In genomic region chr4:102827674-102828496, GRCh38 we compare ENCODE assay signal across 1 cellular context.
TF ChIP-seq lines count a peak whose summit lies in the region.

No MANE protein-coding gene starts in this region.

TF ChIP-seq in K562, 482 proteins besides CTCF, POLR2A, EP300 and RAD21 (continued from another document and continues in another):
- TF ChIP-seq, protein P1, sequence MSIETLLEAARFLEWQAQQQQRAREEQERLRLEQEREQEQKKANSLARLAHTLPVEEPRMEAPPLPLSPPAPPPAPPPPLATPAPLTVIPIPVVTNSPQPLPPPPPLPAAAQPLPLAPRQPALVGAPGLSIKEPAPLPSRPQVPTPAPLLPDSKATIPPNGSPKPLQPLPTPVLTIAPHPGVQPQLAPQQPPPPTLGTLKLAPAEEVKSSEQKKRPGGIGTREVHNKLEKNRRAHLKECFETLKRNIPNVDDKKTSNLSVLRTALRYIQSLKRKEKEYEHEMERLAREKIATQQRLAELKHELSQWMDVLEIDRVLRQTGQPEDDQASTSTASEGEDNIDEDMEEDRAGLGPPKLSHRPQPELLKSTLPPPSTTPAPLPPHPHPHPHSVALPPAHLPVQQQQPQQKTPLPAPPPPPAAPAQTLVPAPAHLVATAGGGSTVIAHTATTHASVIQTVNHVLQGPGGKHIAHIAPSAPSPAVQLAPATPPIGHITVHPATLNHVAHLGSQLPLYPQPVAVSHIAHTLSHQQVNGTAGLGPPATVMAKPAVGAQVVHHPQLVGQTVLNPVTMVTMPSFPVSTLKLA (conservative IDR thresholded peaks at IDR 0.05): peak; percentile 89 to 95
- no peak for TF ChIP-seq ZBED1 (IDR thresholded peaks at IDR 0.05)
- TF ChIP-seq KLF13 (tag; IDR thresholded peaks at IDR 0.05; ENCODE audit: borderline replicate concordance, low read depth): no peak
- peak; percentile 39 for TF ChIP-seq HNRNPLL (IDR thresholded peaks at IDR 0.05; ENCODE audit: low read depth, low read length, poor library complexity, severe bottlenecking)
- no peak for TF ChIP-seq ZNF133 (CRISPR knock-in tag; IDR thresholded peaks at IDR 0.05)
- TF ChIP-seq ILK (tag; IDR thresholded peaks at IDR 0.05; ENCODE audit: borderline replicate concordance, low read depth): no peak
- no peak; the same call in 1 of the 2 replicates for TF ChIP-seq MITF (IDR thresholded peaks at IDR 0.05)
- TF ChIP-seq, protein P2, sequence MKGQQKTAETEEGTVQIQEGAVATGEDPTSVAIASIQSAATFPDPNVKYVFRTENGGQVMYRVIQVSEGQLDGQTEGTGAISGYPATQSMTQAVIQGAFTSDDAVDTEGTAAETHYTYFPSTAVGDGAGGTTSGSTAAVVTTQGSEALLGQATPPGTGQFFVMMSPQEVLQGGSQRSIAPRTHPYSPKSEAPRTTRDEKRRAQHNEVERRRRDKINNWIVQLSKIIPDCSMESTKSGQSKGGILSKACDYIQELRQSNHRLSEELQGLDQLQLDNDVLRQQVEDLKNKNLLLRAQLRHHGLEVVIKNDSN (CRISPR knock-in tag; IDR thresholded peaks at IDR 0.05): peak; percentile 68
- no peak; the same call in 1 of the 2 replicates for TF ChIP-seq GTF2F1 (IDR thresholded peaks at IDR 0.05; ENCODE audit: low read depth, low read length)
- no peak for TF ChIP-seq HMG20A (CRISPR knock-in tag; conservative IDR thresholded peaks at IDR 0.05)
- peak; percentile 56 for TF ChIP-seq SMAD1 (IDR thresholded peaks at IDR 0.05; ENCODE audit: low read depth, low read length, partially characterized antibody)
- no peak for TF ChIP-seq ZNF140 (CRISPR knock-in tag; IDR thresholded peaks at IDR 0.05)
- TF ChIP-seq, protein P3, sequence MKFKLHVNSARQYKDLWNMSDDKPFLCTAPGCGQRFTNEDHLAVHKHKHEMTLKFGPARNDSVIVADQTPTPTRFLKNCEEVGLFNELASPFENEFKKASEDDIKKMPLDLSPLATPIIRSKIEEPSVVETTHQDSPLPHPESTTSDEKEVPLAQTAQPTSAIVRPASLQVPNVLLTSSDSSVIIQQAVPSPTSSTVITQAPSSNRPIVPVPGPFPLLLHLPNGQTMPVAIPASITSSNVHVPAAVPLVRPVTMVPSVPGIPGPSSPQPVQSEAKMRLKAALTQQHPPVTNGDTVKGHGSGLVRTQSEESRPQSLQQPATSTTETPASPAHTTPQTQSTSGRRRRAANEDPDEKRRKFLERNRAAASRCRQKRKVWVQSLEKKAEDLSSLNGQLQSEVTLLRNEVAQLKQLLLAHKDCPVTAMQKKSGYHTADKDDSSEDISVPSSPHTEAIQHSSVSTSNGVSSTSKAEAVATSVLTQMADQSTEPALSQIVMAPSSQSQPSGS (CRISPR knock-in tag; IDR thresholded peaks at IDR 0.05): no peak
- TF ChIP-seq ZNF277 (CRISPR knock-in tag; IDR thresholded peaks at IDR 0.05; ENCODE audit: borderline replicate concordance): no peak
- TF ChIP-seq, protein P4, sequence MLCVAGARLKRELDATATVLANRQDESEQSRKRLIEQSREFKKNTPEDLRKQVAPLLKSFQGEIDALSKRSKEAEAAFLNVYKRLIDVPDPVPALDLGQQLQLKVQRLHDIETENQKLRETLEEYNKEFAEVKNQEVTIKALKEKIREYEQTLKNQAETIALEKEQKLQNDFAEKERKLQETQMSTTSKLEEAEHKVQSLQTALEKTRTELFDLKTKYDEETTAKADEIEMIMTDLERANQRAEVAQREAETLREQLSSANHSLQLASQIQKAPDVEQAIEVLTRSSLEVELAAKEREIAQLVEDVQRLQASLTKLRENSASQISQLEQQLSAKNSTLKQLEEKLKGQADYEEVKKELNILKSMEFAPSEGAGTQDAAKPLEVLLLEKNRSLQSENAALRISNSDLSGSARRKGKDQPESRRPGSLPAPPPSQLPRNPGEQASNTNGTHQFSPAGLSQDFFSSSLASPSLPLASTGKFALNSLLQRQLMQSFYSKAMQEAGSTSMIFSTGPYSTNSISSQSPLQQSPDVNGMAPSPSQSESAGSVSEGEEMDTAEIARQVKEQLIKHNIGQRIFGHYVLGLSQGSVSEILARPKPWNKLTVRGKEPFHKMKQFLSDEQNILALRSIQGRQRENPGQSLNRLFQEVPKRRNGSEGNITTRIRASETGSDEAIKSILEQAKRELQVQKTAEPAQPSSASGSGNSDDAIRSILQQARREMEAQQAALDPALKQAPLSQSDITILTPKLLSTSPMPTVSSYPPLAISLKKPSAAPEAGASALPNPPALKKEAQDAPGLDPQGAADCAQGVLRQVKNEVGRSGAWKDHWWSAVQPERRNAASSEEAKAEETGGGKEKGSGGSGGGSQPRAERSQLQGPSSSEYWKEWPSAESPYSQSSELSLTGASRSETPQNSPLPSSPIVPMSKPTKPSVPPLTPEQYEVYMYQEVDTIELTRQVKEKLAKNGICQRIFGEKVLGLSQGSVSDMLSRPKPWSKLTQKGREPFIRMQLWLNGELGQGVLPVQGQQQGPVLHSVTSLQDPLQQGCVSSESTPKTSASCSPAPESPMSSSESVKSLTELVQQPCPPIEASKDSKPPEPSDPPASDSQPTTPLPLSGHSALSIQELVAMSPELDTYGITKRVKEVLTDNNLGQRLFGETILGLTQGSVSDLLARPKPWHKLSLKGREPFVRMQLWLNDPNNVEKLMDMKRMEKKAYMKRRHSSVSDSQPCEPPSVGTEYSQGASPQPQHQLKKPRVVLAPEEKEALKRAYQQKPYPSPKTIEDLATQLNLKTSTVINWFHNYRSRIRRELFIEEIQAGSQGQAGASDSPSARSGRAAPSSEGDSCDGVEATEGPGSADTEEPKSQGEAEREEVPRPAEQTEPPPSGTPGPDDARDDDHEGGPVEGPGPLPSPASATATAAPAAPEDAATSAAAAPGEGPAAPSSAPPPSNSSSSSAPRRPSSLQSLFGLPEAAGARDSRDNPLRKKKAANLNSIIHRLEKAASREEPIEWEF (CRISPR knock-in tag; IDR thresholded peaks at IDR 0.05): no peak
- no peak for TF ChIP-seq ZKSCAN3 (CRISPR knock-in tag; IDR thresholded peaks at IDR 0.05)
- no peak for TF ChIP-seq BRCA1 (IDR thresholded peaks at IDR 0.05)
- TF ChIP-seq BRCA1 (CRISPR knock-in tag; IDR thresholded peaks at IDR 0.05): no peak
- TF ChIP-seq BRF1 (IDR thresholded peaks at IDR 0.05; ENCODE audit: borderline replicate concordance, extremely low read depth, insufficient read length): no peak
- TF ChIP-seq TAL1 (IDR thresholded peaks at IDR 0.05): no peak
- peak; percentile 94 for TF ChIP-seq ARHGAP35 (IDR thresholded peaks at IDR 0.05; ENCODE audit: partially characterized antibody)
- no peak for TF ChIP-seq PURB (CRISPR knock-in tag; IDR thresholded peaks at IDR 0.05; ENCODE audit: low read depth)
- 0 out of 2 replicates have a peak, but pooled peaks have one; percentile 15 for TF ChIP-seq XRCC5 (IDR thresholded peaks at IDR 0.05; ENCODE audit: low read depth, low read length)
- TF ChIP-seq HDAC8 (tag; IDR thresholded peaks at IDR 0.05): no peak
- no peak for TF ChIP-seq RBM15 (IDR thresholded peaks at IDR 0.05; ENCODE audit: insufficient read depth, low read length)
- no peak for TF ChIP-seq DMBX1 (CRISPR knock-in tag; IDR thresholded peaks at IDR 0.05; ENCODE audit: borderline replicate concordance)
- TF ChIP-seq, protein P5, sequence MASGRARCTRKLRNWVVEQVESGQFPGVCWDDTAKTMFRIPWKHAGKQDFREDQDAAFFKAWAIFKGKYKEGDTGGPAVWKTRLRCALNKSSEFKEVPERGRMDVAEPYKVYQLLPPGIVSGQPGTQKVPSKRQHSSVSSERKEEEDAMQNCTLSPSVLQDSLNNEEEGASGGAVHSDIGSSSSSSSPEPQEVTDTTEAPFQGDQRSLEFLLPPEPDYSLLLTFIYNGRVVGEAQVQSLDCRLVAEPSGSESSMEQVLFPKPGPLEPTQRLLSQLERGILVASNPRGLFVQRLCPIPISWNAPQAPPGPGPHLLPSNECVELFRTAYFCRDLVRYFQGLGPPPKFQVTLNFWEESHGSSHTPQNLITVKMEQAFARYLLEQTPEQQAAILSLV (tag; IDR thresholded peaks at IDR 0.05): no peak
- TF ChIP-seq, protein P6, sequence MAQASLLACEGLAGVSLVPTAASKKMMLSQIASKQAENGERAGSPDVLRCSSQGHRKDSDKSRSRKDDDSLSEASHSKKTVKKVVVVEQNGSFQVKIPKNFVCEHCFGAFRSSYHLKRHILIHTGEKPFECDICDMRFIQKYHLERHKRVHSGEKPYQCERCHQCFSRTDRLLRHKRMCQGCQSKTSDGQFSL (CRISPR knock-in tag; IDR thresholded peaks at IDR 0.05): peak; percentile 58; the same call in 1 of the 2 replicates
- TF ChIP-seq, protein P6 (tag; IDR thresholded peaks at IDR 0.05): peak in 1 of 2 experiments; percentile 61; a peak in 1 of 4 replicates
- TF ChIP-seq CBX5 (IDR thresholded peaks at IDR 0.05; ENCODE audit: borderline replicate concordance, low read depth): no peak
- TF ChIP-seq ZFP30 (CRISPR knock-in tag; IDR thresholded peaks at IDR 0.05; ENCODE audit: borderline replicate concordance): no peak
- TF ChIP-seq ZMIZ1 (IDR thresholded peaks at IDR 0.05; ENCODE audit: low read depth in 2 of 2, low read length in 2 of 2): no peak
- TF ChIP-seq KDM4B (IDR thresholded peaks at IDR 0.05; ENCODE audit: borderline replicate concordance in 2 of 2, low read depth in 1 of 2): no peak; a peak in 1 of 4 replicates
- no peak for TF ChIP-seq ELF2 (CRISPR knock-in tag; IDR thresholded peaks at IDR 0.05)
- no peak for TF ChIP-seq ZNF197 (CRISPR knock-in tag; IDR thresholded peaks at IDR 0.05; ENCODE audit: low read depth)
- peak; percentile 52; the same call in 1 of the 2 replicates for TF ChIP-seq ZBTB9 (CRISPR knock-in tag; IDR thresholded peaks at IDR 0.05)
- TF ChIP-seq BRD9 (IDR thresholded peaks at IDR 0.05; ENCODE audit: low read depth, partially characterized antibody): peak; percentile 79
- no peak for TF ChIP-seq ZNF717 (CRISPR knock-in tag; IDR thresholded peaks at IDR 0.05)
- TF ChIP-seq RB1 (IDR thresholded peaks at IDR 0.05; ENCODE audit: low read depth): peak; percentile 62
- peak in 1 of 2 experiments; percentile 29; a peak in 1 of 4 replicates for TF ChIP-seq TRIM24 (IDR thresholded peaks at IDR 0.05)
- TF ChIP-seq SMARCC2 (IDR thresholded peaks at IDR 0.05; ENCODE audit: low read depth): no peak
- TF ChIP-seq ZZZ3 (IDR thresholded peaks at IDR 0.05): no peak
